ENCODE assay signal across 8 cellular contexts in genomic region chr2:176178271-176178806, GRCh38. TPM values are rescaled to one million over a fixed set of nuclear protein-coding genes. Genes with fewer than 3 reads are reported as not detected.
DNase-seq lines count a peak whose midpoint lies in the region; ATAC-seq and TF ChIP-seq lines count a peak whose summit lies in the region.

No MANE protein-coding gene starts in this region.

- H3K4me1 ChIP-seq in ascending aorta (peaks cover 0 to 3% of the 10 kb centered on the region in 2 donors), mucosa of rectum (ENCODE audit: control insufficient read depth in 2 of 2, insufficient read depth in 2 of 2, low read length in 2 of 2) (peaks cover 14 to 26% of the 10 kb centered on the region in 2 donors)

- H3K9me3 ChIP-seq in ascending aorta (no peaks in the 10 kb centered on the region), mucosa of rectum (ENCODE audit: control insufficient read depth in 2 of 2, low read length in 2 of 2) (no peaks in the 10 kb centered on the region)

- peaks cover 19% of the 10 kb centered on the region for H3K27me3 ChIP-seq in ascending aorta
- H3K27me3 ChIP-seq in mucosa of rectum (ENCODE audit: control insufficient read depth in 2 of 2, insufficient read depth in 2 of 2, low read length in 2 of 2), result peaks cover 0 to 3% of the 10 kb centered on the region in 2 donors

- DNase-seq in COR-L47 (lab: John Stamatoyannopoulos, UW) (peak; percentile 52), KBM-7 (peak; percentile 60), ascending aorta (ENCODE audit: low spot score in 2 of 2) (peak in 1 of 2 donors; percentile 54), NCI-H1930 (lab: John Stamatoyannopoulos, UW) (no peak), foreskin melanocyte (no peak), DMS53 treated with DMSO at 0.1 percent for 48 hours (lab: John Stamatoyannopoulos, UW; ENCODE audit: unreplicated experiment) (no peak)

- H3K4me3 ChIP-seq in ascending aorta (peak overlapping the region; percentile 40 to 54), mucosa of rectum (ENCODE audit: low read length in 2 of 2) (peak overlapping the region; percentile 60 to 73)

- H3K36me3 ChIP-seq in ascending aorta (no peaks in the 10 kb centered on the region), mucosa of rectum (ENCODE audit: control insufficient read depth in 2 of 2, insufficient read depth in 2 of 2, low read length in 2 of 2) (no peaks in the 10 kb centered on the region)

- no peak for ATAC-seq in HG02588 (IDR thresholded peaks at IDR 0.05; ENCODE audit: unreplicated experiment)

- no peak for TF ChIP-seq CTCF in ascending aorta (IDR thresholded peaks at IDR 0.05)

- peak overlapping the region in 1 of 2 donors; percentile 15 for H3K27ac ChIP-seq in ascending aorta
- peak overlapping the region; percentile 51 to 80 for H3K27ac ChIP-seq in mucosa of rectum (ENCODE audit: low read depth in 2 of 2, low read length in 2 of 2)

- intact Hi-C loops in ascending aorta (cut with DNase I), result no loop called here

- in situ Hi-C loops in KBM-7 (cut with MboI; ENCODE audit: low pct_unique_long_range_greater_than_20kb, low sequenced_read_pairs), result no loop called here

- peak overlapping the region in 1 of 2 donors; percentile 65 for H3K9ac ChIP-seq in mucosa of rectum (ENCODE audit: low read depth in 1 of 2, low read length in 2 of 2)

RNA-seq across cellular contexts. Expression of gene HOXD1, which starts 10.1 kb away (rescaled TPM):
- total RNA-seq in ascending aorta, result 9.8 TPM

RNA-seq across cellular contexts. Expression of gene HOXD3, which starts 21.2 kb away (rescaled TPM):
- total RNA-seq in ascending aorta, result 8.6 TPM

RNA-seq across cellular contexts. Expression of gene HOXD4, which starts 27.0 kb away (rescaled TPM):
- total RNA-seq in ascending aorta, result 13.6 TPM

RNA-seq across cellular contexts. Expression of gene HOXD8, which starts 48.8 kb away (rescaled TPM):
- total RNA-seq in ascending aorta, result 19.8 TPM

RNA-seq across cellular contexts. Expression of gene HOXD9, which starts 55.8 kb away (rescaled TPM):
- not detected for total RNA-seq in ascending aorta

Comparison
In these comparisons a context has a peak if more than half of its experiments do, and no peak if none do; other contexts are left out.
1. DNase-seq: peak in COR-L47 (single experiment) and KBM-7 (single experiment); none in NCI-H1930 (0 of 2), foreskin melanocyte (single experiment) and DMS53 treated with DMSO at 0.1 percent for 48 hours (single experiment).